In genomic region chr1:26279598-26280332, GRCh38 we compare ENCODE assay signal across 8 cellular contexts. TPM values are rescaled to one million over a fixed set of nuclear protein-coding genes. Genes with fewer than 3 reads are reported as not detected.
DNase-seq lines count a peak whose midpoint lies in the region; ATAC-seq, FAIRE-seq and TF ChIP-seq lines count a peak whose summit lies in the region.

TSS of gene SH3BGRL3 (plus strand) at chr1:26280086. CDS start at chr1:26280156, 70 bp downstream.

- H3K4me1 Mint-ChIP-seq in activated CD4-positive, alpha-beta T cell treated with anti-CD3 and anti-CD28 coated beads for 36 hours = peaks cover 82% of the 10 kb centered on the region
- peaks cover 90% of the 10 kb centered on the region for H3K4me1 Mint-ChIP-seq in chondrocyte (ENCODE audit: low read depth)

- H3K27ac Mint-ChIP-seq in activated CD4-positive, alpha-beta T cell treated with anti-CD3 and anti-CD28 coated beads for 36 hours = peak within 1 kb of the TSS; percentile 94
- peak within 1 kb of the TSS; percentile 99 for H3K27ac Mint-ChIP-seq in chondrocyte (ENCODE audit: unreplicated experiment)

- TF ChIP-seq POLR2A in A549 (IDR thresholded peaks at IDR 0.05; ENCODE audit: low read length) = peak; percentile 77

- POLR2A ChIA-PET in A549 (lab: Yijun Ruan, JAX) = interaction anchor here (1.8 kb wide), 1 partner anchor 46 kb away, joined by 6 read pairs; the partner anchor contains the start of gene CEP85
- POLR2A ChIA-PET in activated CD4-positive, alpha-beta T cell treated with anti-CD3 and anti-CD28 coated beads for 36 hours (lab: Charles Lee) = interaction anchor here (0.8 to 1.0 kb wide), 3 partner anchors 9 to 39 kb away, joined by 3 read pairs; no protein-coding TSS in a partner anchor

- TF ChIP-seq CTCF in A549 (IDR thresholded peaks at IDR 0.05) (peak; percentile 41), chondrocyte (IDR thresholded peaks at IDR 0.05) (peak; percentile 77)

- intact Hi-C loops in activated CD4-positive, alpha-beta T cell treated with anti-CD3 and anti-CD28 coated beads for 36 hours (cut with DNase I, micrococcal nuclease) = loop anchor here (1.0 to 5.0 kb wide), 8 partner anchors 27 to 303 kb away; partner anchors contain the start of genes CEP85 (in 1 of the 2), HMGN2 (in 1 of the 2), PDIK1L (in 1 of the 2) and UBXN11 (in 1 of the 2)

- peak within 1 kb of the TSS; percentile 99 for H3K27ac ChIP-seq in A549

- FAIRE-seq in A549 (lab: Jason Lieb, UNC) = no peak
- peak; percentile 87 for FAIRE-seq in GM18507 (lab: Jason Lieb, UNC)

- H3K4me2 ChIP-seq in A549 = peak within 1 kb of the TSS; percentile 83

- H3K27me3 Mint-ChIP-seq in activated CD4-positive, alpha-beta T cell treated with anti-CD3 and anti-CD28 coated beads for 36 hours = no peaks in the 10 kb centered on the region
- no peaks in the 10 kb centered on the region for H3K27me3 Mint-ChIP-seq in chondrocyte (ENCODE audit: low read depth)

- no peak for TF ChIP-seq RAD21 in A549 (conservative IDR thresholded peaks at IDR 0.05 in 1 of 2, IDR thresholded peaks at IDR 0.05 in 1 of 2)

- no peak for TF ChIP-seq EP300 in A549 (IDR thresholded peaks at IDR 0.05)

- no peaks in the 10 kb centered on the region for H3K9me3 Mint-ChIP-seq in activated CD4-positive, alpha-beta T cell treated with anti-CD3 and anti-CD28 coated beads for 36 hours (ENCODE audit: low read depth)
- no peaks in the 10 kb centered on the region for H3K9me3 Mint-ChIP-seq in chondrocyte (ENCODE audit: low read depth)

- no peaks in the 10 kb centered on the region for H3K9me3 ChIP-seq in A549

- peak; percentile 73 to 75 for DNase-seq in A549 (ENCODE audit: low read depth in 1 of 2, low spot score in 1 of 2)
- DNase-seq in GM18507 (ENCODE audit: extremely low spot score, insufficient read length, low read depth) = peak; percentile 86
- DNase-seq in NCI-H446 treated with DMSO at 0.1 percent for 48 hours (lab: John Stamatoyannopoulos, UW) = peak; percentile 62
- DNase-seq in activated CD4-positive, alpha-beta T cell treated with anti-CD3 and anti-CD28 coated beads for 36 hours = peak; percentile 92
- DNase-seq in chondrocyte (ENCODE audit: low spot score) = no peak
- DNase-seq in kidney tubule cell (ENCODE audit: low spot score) = peak; percentile 88
- DNase-seq in stimulated activated CD4-positive, alpha-beta T cell treated with anti-CD3 and anti-CD28 coated beads, Interleukin-1b, Interleukin-23, amount 100 ng/mL, for 1 hour (ENCODE audit: low read depth in 2 of 2) = peak; percentile 67 to 68

- ATAC-seq in A549 (peak; percentile 82 to 90), HG03064 (IDR thresholded peaks at IDR 0.05; ENCODE audit: low read depth, unreplicated experiment) (peak; percentile 54)
- ATAC-seq in activated CD4-positive, alpha-beta T cell treated with anti-CD3 and anti-CD28 coated beads for 36 hours = peak; percentile 56

- H3K4me3 Mint-ChIP-seq in activated CD4-positive, alpha-beta T cell treated with anti-CD3 and anti-CD28 coated beads for 36 hours = peak within 1 kb of the TSS; percentile 78
- peak within 1 kb of the TSS; percentile 85 for H3K4me3 Mint-ChIP-seq in chondrocyte (ENCODE audit: unreplicated experiment)

- H3K36me3 Mint-ChIP-seq in activated CD4-positive, alpha-beta T cell treated with anti-CD3 and anti-CD28 coated beads for 36 hours (ENCODE audit: low read depth) = peaks cover 70% of the 10 kb centered on the region
- peaks cover 7% of the 10 kb centered on the region for H3K36me3 Mint-ChIP-seq in chondrocyte (ENCODE audit: low read depth)

- 10% methylated on average over 19 of the region's 65 CpGs for WGBS in A549 (ENCODE audit: missing lambda C conversion rate)

- H3K4me3 ChIP-seq in A549 = peak within 1 kb of the TSS; percentile 98

- CTCF ChIA-PET in A549 (lab: Yijun Ruan, JAX) = interaction anchor here (0.7 to 6.0 kb wide), 13 partner anchors 10 to 137 kb away, joined by 3 to 32 read pairs (median 5); partner anchors contain the start of gene CEP85
- CTCF ChIA-PET in activated CD4-positive, alpha-beta T cell treated with anti-CD3 and anti-CD28 coated beads for 36 hours (lab: Charles Lee) = interaction anchor here (0.6 to 17.6 kb wide), 7 partner anchors 9 to 1068 kb away, joined by 3 to 399 read pairs (median 9); partner anchors contain the start of gene CD52

- peaks cover 51% of the 10 kb centered on the region for H3K4me1 ChIP-seq in A549

TF ChIP-seq in A549, 52 proteins besides CTCF, POLR2A, EP300 and RAD21:
- no peak for TF ChIP-seq RARB (CRISPR knock-in tag; IDR thresholded peaks at IDR 0.05)
- TF ChIP-seq POLR2AphosphoS2 (conservative IDR thresholded peaks at IDR 0.05; ENCODE audit: low read length) = peak; percentile 59; the same call in 1 of the 2 replicates
- no peak for TF ChIP-seq KDM5A (IDR thresholded peaks at IDR 0.05)
- peak; percentile 72 for TF ChIP-seq TFCP2L1 (CRISPR knock-in tag; IDR thresholded peaks at IDR 0.05)
- TF ChIP-seq FOSL2 (IDR thresholded peaks at IDR 0.05) = no peak
- peak; percentile 1; the same call in 1 of the 2 replicates for TF ChIP-seq FOSL2 (CRISPR knock-in tag; IDR thresholded peaks at IDR 0.05)
- no peak for TF ChIP-seq ELK1 (IDR thresholded peaks at IDR 0.05; ENCODE audit: low read depth, low read length)
- TF ChIP-seq HDAC2 (IDR thresholded peaks at IDR 0.05) = no peak
- TF ChIP-seq BHLHE40 (IDR thresholded peaks at IDR 0.05; ENCODE audit: low read depth, low read length) = no peak
- TF ChIP-seq PHF8 (IDR thresholded peaks at IDR 0.05; ENCODE audit: borderline replicate concordance, low read depth) = peak; percentile 80; the same call in 1 of the 2 replicates
- peak; percentile 73 for TF ChIP-seq MAX (IDR thresholded peaks at IDR 0.05)
- peak; percentile 22 to 62; a peak in 2 of 5 replicates for TF ChIP-seq JUN (IDR thresholded peaks at IDR 0.05)
- TF ChIP-seq E2F6 (IDR thresholded peaks at IDR 0.05; ENCODE audit: borderline replicate concordance, low read depth) = peak; percentile 77; the same call in 1 of the 2 replicates
- 0 out of 2 replicates have a peak, but pooled peaks have one; percentile 15 for TF ChIP-seq GATA3 (IDR thresholded peaks at IDR 0.05; ENCODE audit: borderline replicate concordance)
- no peak for TF ChIP-seq BCL3 (IDR thresholded peaks at IDR 0.05)
- no peak for TF ChIP-seq CBX2 (IDR thresholded peaks at IDR 0.05; ENCODE audit: borderline replicate concordance, low read depth)
- TF ChIP-seq KDM1A (IDR thresholded peaks at IDR 0.05; ENCODE audit: low read depth) = no peak
- no peak for TF ChIP-seq HES2 (IDR thresholded peaks at IDR 0.05)

RNA-seq across cellular contexts. Expression of gene SH3BGRL3, which starts in this region (rescaled TPM):
- polyA plus RNA-seq in A549 (2011; rRNA removed) (36.1 and 38.7 TPM in 2 replicates), A549 (2017; fragmentation: RNase III; extraction: RNeasy Plus Mini Kit Qiagen cat#74134 plus additional on column Dnase treatment) (66.1 to 87.2 TPM (median 78.6 TPM) in 3 replicates)
- 53.4 and 58.3 TPM in 2 replicates for polyA plus RNA-seq in A549 (2012; cell fraction: cytosol; rRNA removed)
- 22.1 and 24.6 TPM in 2 replicates for polyA plus RNA-seq in A549 (2012; cell fraction: nucleus; rRNA removed)
- 62.7 and 71.2 TPM in 2 replicates for polyA minus RNA-seq in A549 (2011; rRNA and poly(A)+ RNA removed)
- 100 to 1,000 TPM; 267 to 381 TPM for total RNA-seq in activated CD4-positive, alpha-beta T cell treated with anti-CD3 and anti-CD28 coated beads for 36 hours
- 156 to 175 TPM (median 162 TPM) in 3 replicates for total RNA-seq in chondrocyte
